Comparison of ENCODE assay signal across 1 cellular context in genomic region chr12:23002381-23002780, GRCh38.
TF ChIP-seq lines count a peak whose summit lies in the region.

No MANE protein-coding gene starts in this region.

TF ChIP-seq in GM23338, 12 proteins besides CTCF, POLR2A, EP300 and RAD21 (continued from another document):
- no peak for TF ChIP-seq ZNF331 (CRISPR knock-in tag; IDR thresholded peaks at IDR 0.05; ENCODE audit: low read depth)
